ENCODE assay signal across 33 cellular contexts in genomic region chr1:76109901-76110560, GRCh38. TPM values are rescaled to one million over a fixed set of nuclear protein-coding genes. Genes with fewer than 3 reads are reported as not detected.
"Had no signal": no experiment of that assay in that cellular context is flagged by ENCODE, and none has a peak within 500 bp of the region (broad histone marks: within the 10 kb centered on the region; RNA-seq: fewer than 3 reads in every experiment).

No MANE protein-coding gene starts in this region.

- H3K27ac Mint-ChIP-seq: activated CD4-positive, alpha-beta T cell treated with anti-CD3 and anti-CD28 coated beads for 36 hours; activated CD4-positive, alpha-beta T cell treated with anti-CD3 and anti-CD28 coated beads, Interleukin-2, amount 10 ng/mL, durations not matched to agents 7 days and 5 days; activated CD8-positive, alpha-beta T cell treated with anti-CD3 and anti-CD28 coated beads, Interleukin-2, amount 10 ng/mL, durations not matched to agents 7 days and 5 days; activated naive CD4-positive, alpha-beta T cell treated with anti-CD3 and anti-CD28 coated beads, Interleukin-2, amount 50 U/mL, for 24 hours; activated naive CD8-positive, alpha-beta T cell treated with anti-CD3 and anti-CD28 coated beads, Interleukin-2, amount 10 ng/mL, durations not matched to agents 7 days and 5 days; activated T-cell treated with anti-CD3 and anti-CD28 coated beads, Interleukin-2, amount 50 U/mL, for 24 hours; activated T-helper 2 cell treated with anti-CD3 and anti-CD28 coated beads, Interferon-gamma antibody, Interleukin-2, Interleukin-4, amounts not matched to agents 10 μg/mL and 5 μg/mL and 100 μg/mL, durations not matched to agents 14 hours and 24 hours and 36 hours; T-helper 1 cell treated with Interleukin-12 subunit alpha and Interleukin-12 subunit beta and Interleukin-4 antibody, amounts not matched to agents 30 μg/mL and 1 μg/mL, for 36 hours; T-helper 2 cell treated with Interferon-gamma antibody and Interleukin-4, amounts not matched to agents 5 μg/mL and 100 μg/mL, for 36 hours had no signal

- H3K27ac ChIP-seq: ascending aorta, cardiac muscle cell, KMS-11, Peyer's patch had no signal

- H3K4me3 ChIP-seq: ascending aorta, cardiac muscle cell, Peyer's patch had no signal

- H3K9me3 Mint-ChIP-seq: activated CD4-positive, alpha-beta T cell treated with anti-CD3 and anti-CD28 coated beads, Interleukin-2, amount 10 ng/mL, durations not matched to agents 7 days and 5 days; activated naive CD4-positive, alpha-beta T cell treated with anti-CD3 and anti-CD28 coated beads, Interleukin-2, amount 50 U/mL, for 24 hours; activated naive CD8-positive, alpha-beta T cell treated with anti-CD3 and anti-CD28 coated beads, Interleukin-2, amount 10 ng/mL, durations not matched to agents 7 days and 5 days; activated T-cell treated with anti-CD3 and anti-CD28 coated beads, Interleukin-2, amount 50 U/mL, for 24 hours; activated T-helper 2 cell treated with anti-CD3 and anti-CD28 coated beads, Interferon-gamma antibody, Interleukin-2, Interleukin-4, amounts not matched to agents 10 μg/mL and 5 μg/mL and 100 μg/mL, durations not matched to agents 14 hours and 24 hours and 36 hours; central memory CD8-positive, alpha-beta T cell; T-helper 1 cell treated with Interleukin-12 subunit alpha and Interleukin-12 subunit beta and Interleukin-4 antibody, amounts not matched to agents 30 μg/mL and 1 μg/mL, for 36 hours; T-helper 2 cell treated with Interferon-gamma antibody and Interleukin-4, amounts not matched to agents 5 μg/mL and 100 μg/mL, for 36 hours had no signal

- H3K36me3 ChIP-seq: ascending aorta, cardiac muscle cell, Peyer's patch had no signal

- H3K27me3 ChIP-seq: ascending aorta, cardiac muscle cell, Peyer's patch had no signal

- DNase-seq: activated CD4-positive, alpha-beta T cell treated with anti-CD3 and anti-CD28 coated beads for 36 hours; activated CD4-positive, alpha-beta T cell treated with anti-CD3 and anti-CD28 coated beads, Interleukin-2, amount 10 ng/mL, durations not matched to agents 7 days and 5 days; activated CD4-positive, alpha-beta T cell treated with anti-CD3 and anti-CD28 coated beads, Interleukin-2, amount 50 U/mL, for 48 hours; activated CD8-positive, alpha-beta T cell treated with anti-CD3 and anti-CD28 coated beads, Interleukin-2, amount 10 ng/mL, durations not matched to agents 7 days and 5 days; activated gamma-delta T cell; activated naive CD4-positive, alpha-beta T cell treated with Interleukin-2 at 50 U/mL for 16 hours; activated naive CD8-positive, alpha-beta T cell treated with anti-CD3 and anti-CD28 coated beads, Interleukin-2, amount 10 ng/mL, durations not matched to agents 7 days and 5 days; activated T-cell treated with anti-CD3 and anti-CD28 coated beads, Interleukin-2, amount 50 U/mL, for 24 hours; NCI-H1092 treated with DMSO at 0.1 percent for 48 hours; NCI-H1417; NCI-H146; NCI-H187; NCI-H2029 treated with DMSO at 0.1 percent for 48 hours; NCI-H2107; NCI-H2171; NCI-H510A; NCI-H526; NCI-H748 treated with DMSO at 0.1 percent for 48 hours; NK-92 treated with Interleukin-12 subunit alpha and Interleukin-12 subunit beta, amount 100 ng/mL, for 24 hours; PC-3; Peyer's patch; RPMI8226; SIG-M5 had no signal

- H3K27me3 Mint-ChIP-seq: activated CD4-positive, alpha-beta T cell treated with anti-CD3 and anti-CD28 coated beads for 36 hours had no signal

- H3K4me1 ChIP-seq: ascending aorta, Peyer's patch had no signal

- ATAC-seq: activated CD4-positive, alpha-beta T cell treated with anti-CD3 and anti-CD28 coated beads for 36 hours; activated CD4-positive, CD25-positive, alpha-beta regulatory T cell treated with anti-CD3 and anti-CD28 coated beads, Interleukin-2, amount 50 U/mL, for 24 hours; activated CD8-positive, alpha-beta T cell treated with anti-CD3 and anti-CD28 coated beads, Interleukin-2, amount 10 ng/mL, durations not matched to agents 7 days and 5 days; PC-3 had no signal

- H3K9ac ChIP-seq: KMS-11 had no signal

- H3K4me3 Mint-ChIP-seq: activated CD4-positive, alpha-beta T cell treated with anti-CD3 and anti-CD28 coated beads for 36 hours; activated CD4-positive, alpha-beta T cell treated with anti-CD3 and anti-CD28 coated beads, Interleukin-2, amount 10 ng/mL, durations not matched to agents 7 days and 5 days; activated CD8-positive, alpha-beta T cell treated with anti-CD3 and anti-CD28 coated beads, Interleukin-2, amount 10 ng/mL, durations not matched to agents 7 days and 5 days; activated naive CD4-positive, alpha-beta T cell treated with anti-CD3 and anti-CD28 coated beads, Interleukin-2, amount 50 U/mL, for 24 hours; activated naive CD8-positive, alpha-beta T cell treated with anti-CD3 and anti-CD28 coated beads, Interleukin-2, amount 10 ng/mL, durations not matched to agents 7 days and 5 days; activated T-cell treated with anti-CD3 and anti-CD28 coated beads, Interleukin-2, amount 50 U/mL, for 24 hours; central memory CD8-positive, alpha-beta T cell; T-helper 1 cell treated with Interleukin-12 subunit alpha and Interleukin-12 subunit beta and Interleukin-4 antibody, amounts not matched to agents 30 μg/mL and 1 μg/mL, for 36 hours; T-helper 2 cell treated with Interferon-gamma antibody and Interleukin-4, amounts not matched to agents 5 μg/mL and 100 μg/mL, for 36 hours had no signal

- H3K4me1 Mint-ChIP-seq: activated CD4-positive, alpha-beta T cell treated with anti-CD3 and anti-CD28 coated beads for 36 hours; activated naive CD4-positive, alpha-beta T cell treated with anti-CD3 and anti-CD28 coated beads, Interleukin-2, amount 50 U/mL, for 24 hours; central memory CD8-positive, alpha-beta T cell had no signal

- H3K9me3 ChIP-seq: ascending aorta, Peyer's patch had no signal

- H3K4me2 ChIP-seq: KMS-11 had no signal

RNA-seq across cellular contexts. Expression of gene ST6GALNAC3, which starts 35.5 kb away (rescaled TPM):
- total RNA-seq: activated T-helper 2 cell treated with anti-CD3 and anti-CD28 coated beads, Interferon-gamma antibody, Interleukin-2, Interleukin-4, amounts not matched to agents 10 μg/mL and 5 μg/mL and 100 μg/mL, durations not matched to agents 14 hours and 24 hours and 36 hours; LHCN-M2; PC-3 had no signal
